In genomic region chr15:49060710-49061483, GRCh38 we compare ENCODE assay signal across 18 cellular contexts. TPM values are rescaled to one million over a fixed set of nuclear protein-coding genes. Genes with fewer than 3 reads are reported as not detected.
A peak's percentile ranks its signal among the peaks of the same experiment; 100 is the strongest.
DNase-seq lines count a peak whose midpoint lies in the region; ATAC-seq and TF ChIP-seq lines count a peak whose summit lies in the region.
"Had no signal": no experiment of that assay in that cellular context is flagged by ENCODE, and none has a peak within 500 bp of the region (broad histone marks: within the 10 kb centered on the region; RNA-seq: fewer than 3 reads in every experiment).

No MANE protein-coding gene starts in this region.

- intact Hi-C loops in CD4-positive, alpha-beta memory T cell (cut with micrococcal nuclease), result no loop called here

- H3K27ac ChIP-seq in AG04450 (ENCODE audit: low read depth, low read length), result peak overlapping the region; percentile 48
- no peak overlapping the region for H3K27ac ChIP-seq in CD4-positive, alpha-beta memory T cell (ENCODE audit: low read depth, low read length)
- no peak overlapping the region for H3K27ac ChIP-seq in smooth muscle cell (ENCODE audit: low read depth)
- H3K27ac ChIP-seq: Peyer's patch, skin epidermis had no signal

- H3K36me3 Mint-ChIP-seq in CD4-positive, alpha-beta memory T cell, result no peaks in the 10 kb centered on the region
- no peaks in the 10 kb centered on the region for H3K36me3 Mint-ChIP-seq in activated CD8-positive, alpha-beta memory T cell treated with anti-CD3 and anti-CD28 coated beads, Interleukin-2, amount 10 ng/mL, durations not matched to agents 7 days and 5 days
- H3K36me3 Mint-ChIP-seq: activated naive CD8-positive, alpha-beta T cell treated with anti-CD3 and anti-CD28 coated beads, Interleukin-2, amount 10 ng/mL, durations not matched to agents 7 days and 5 days; stimulated activated naive B cell treated with anti-CD40 and anti-IgM and Interleukin-4, amounts not matched to agents 10 μg/mL and 1 μg/mL and 100 μg/mL, for 72 hours had no signal

- no peak overlapping the region for H3K4me2 ChIP-seq in smooth muscle cell

- H3K4me1 Mint-ChIP-seq in CD4-positive, alpha-beta memory T cell, result peaks cover 2 to 14% (median 9%) of the 10 kb centered on the region in 4 donors
- H3K4me1 Mint-ChIP-seq in activated CD8-positive, alpha-beta memory T cell treated with anti-CD3 and anti-CD28 coated beads, Interleukin-2, amount 10 ng/mL, durations not matched to agents 7 days and 5 days, result no peaks in the 10 kb centered on the region
- H3K4me1 Mint-ChIP-seq: stimulated activated naive B cell treated with anti-CD40 and anti-IgM and Interleukin-4, amounts not matched to agents 10 μg/mL and 1 μg/mL and 100 μg/mL, for 72 hours had no signal

- no peaks in the 10 kb centered on the region for H3K79me2 ChIP-seq in smooth muscle cell (ENCODE audit: low read depth)

- ATAC-seq in SK-N-SH treated with all-trans-retinoic acid at 6 μM for 48 hours, result peak; percentile 78
- no peak for ATAC-seq in activated CD8-positive, alpha-beta memory T cell treated with anti-CD3 and anti-CD28 coated beads, Interleukin-2, amount 10 ng/mL, durations not matched to agents 7 days and 5 days
- ATAC-seq: stimulated activated naive B cell treated with anti-CD40 and anti-IgM and Interleukin-4, amounts not matched to agents 10 μg/mL and 1 μg/mL and 100 μg/mL, for 72 hours had no signal

- no peaks in the 10 kb centered on the region for H3K36me3 ChIP-seq in CD4-positive, alpha-beta memory T cell (ENCODE audit: insufficient read depth, low read length)
- no peaks in the 10 kb centered on the region for H3K36me3 ChIP-seq in smooth muscle cell (ENCODE audit: low read depth)
- H3K36me3 ChIP-seq: HAP-1, Peyer's patch had no signal

- POLR2A ChIA-PET in AG04450 (lab: Yijun Ruan, JAX), result interaction anchor here (0.6 to 1.6 kb wide), 4 partner anchors 15 to 643 kb away, joined by 3 to 8 read pairs (median 5); partner anchors contain the start of gene SECISBP2L
- POLR2A ChIA-PET in CD4-positive, alpha-beta memory T cell (lab: Charles Lee; ENCODE audit: partially characterized antibody), result interaction anchor here (1.0 to 1.7 kb wide), 2 partner anchors 14 to 85 kb away, joined by 3 to 8 read pairs; partner anchors contain the start of gene SECISBP2L

- H2AFZ ChIP-seq in smooth muscle cell (ENCODE audit: low read depth), result no peak overlapping the region

- H3K9me3 ChIP-seq in AG04450 (ENCODE audit: control insufficient read depth, insufficient read depth, low read length) (no peaks in the 10 kb centered on the region), smooth muscle cell (replicated peaks; ENCODE audit: low read depth) (no peaks in the 10 kb centered on the region)
- no peaks in the 10 kb centered on the region for H3K9me3 ChIP-seq in CD4-positive, alpha-beta memory T cell (ENCODE audit: control insufficient read depth in 1 of 2, low read length in 2 of 2)
- H3K9me3 ChIP-seq: HAP-1, Peyer's patch had no signal

- H3K27ac Mint-ChIP-seq in CD4-positive, alpha-beta memory T cell, result peak overlapping the region in 6 of 7 donors; percentile 30 to 80 (median 56)
- no peak overlapping the region for H3K27ac Mint-ChIP-seq in activated CD8-positive, alpha-beta memory T cell treated with anti-CD3 and anti-CD28 coated beads, Interleukin-2, amount 10 ng/mL, durations not matched to agents 7 days and 5 days
- H3K27ac Mint-ChIP-seq: activated naive CD8-positive, alpha-beta T cell treated with anti-CD3 and anti-CD28 coated beads, Interleukin-2, amount 10 ng/mL, durations not matched to agents 7 days and 5 days; stimulated activated naive B cell treated with anti-CD40 and anti-IgM and Interleukin-4, amounts not matched to agents 10 μg/mL and 1 μg/mL and 100 μg/mL, for 72 hours had no signal

- H3K9ac ChIP-seq in smooth muscle cell (ENCODE audit: low read depth), result no peak overlapping the region

- TF ChIP-seq CTCF in AG04450 (IDR thresholded peaks at IDR 0.05; ENCODE audit: low read depth, low read length), result 0 out of 2 replicates have a peak, but pooled peaks have one; percentile 18
- TF ChIP-seq CTCF in fibroblast of pulmonary artery (IDR thresholded peaks at IDR 0.05; ENCODE audit: low read length, missing control alignments), result no peak
- TF ChIP-seq CTCF in smooth muscle cell (IDR thresholded peaks at IDR 0.05; ENCODE audit: borderline replicate concordance, insufficient read depth, poor library complexity, severe bottlenecking), result no peak

- H3K27me3 ChIP-seq in AG04450 (ENCODE audit: control insufficient read depth, insufficient read depth, low read length) (no peaks in the 10 kb centered on the region), smooth muscle cell (ENCODE audit: low read depth) (no peaks in the 10 kb centered on the region)
- no peaks in the 10 kb centered on the region for H3K27me3 ChIP-seq in CD4-positive, alpha-beta memory T cell (ENCODE audit: insufficient read depth, low read length)
- H3K27me3 ChIP-seq: Peyer's patch had no signal

- peaks cover 14% of the 10 kb centered on the region for H3K4me1 ChIP-seq in CD4-positive, alpha-beta memory T cell (ENCODE audit: insufficient read depth, low read length)
- no peaks in the 10 kb centered on the region for H3K4me1 ChIP-seq in smooth muscle cell (ENCODE audit: low read depth)
- H3K4me1 ChIP-seq: HAP-1, Peyer's patch had no signal

- H3F3A ChIP-seq in smooth muscle cell (ENCODE audit: low read depth), result no peaks in the 10 kb centered on the region

- CTCF ChIA-PET in AG04450 (lab: Charles Lee), result interaction anchor here (0.8 to 1.7 kb wide), 5 partner anchors 9 to 86 kb away, joined by 3 to 5 read pairs (median 4); no protein-coding TSS in a partner anchor
- CTCF ChIA-PET in CD4-positive, alpha-beta memory T cell (lab: Charles Lee; ENCODE audit: partially characterized antibody), result interaction anchor here (0.7 to 2.1 kb wide), 3 partner anchors 10 to 241 kb away, joined by 3 to 6 read pairs (median 4); no protein-coding TSS in a partner anchor
- CTCF ChIA-PET in activated CD8-positive, alpha-beta memory T cell treated with anti-CD3 and anti-CD28 coated beads, Interleukin-2, amount 10 ng/mL, durations not matched to agents 7 days and 5 days (lab: Charles Lee), result no interaction called here

- H3K4me3 ChIP-seq in AG04450 (ENCODE audit: low read depth, low read length), result no peak overlapping the region
- H3K4me3 ChIP-seq in CD4-positive, alpha-beta memory T cell (ENCODE audit: low read length in 2 of 2), result no peak overlapping the region
- H3K4me3 ChIP-seq in fibroblast of pulmonary artery (replicated peaks; ENCODE audit: low read depth, low read length), result no peak overlapping the region
- H3K4me3 ChIP-seq in smooth muscle cell, result no peak overlapping the region
- H3K4me3 ChIP-seq: HAP-1, Peyer's patch, skin epidermis had no signal

- WGBS in smooth muscle cell (ENCODE audit: low lambda C conversion rate), result 79% methylated on average over 4 of the region's 4 CpGs

- no peaks in the 10 kb centered on the region for H3K9me3 Mint-ChIP-seq in CD4-positive, alpha-beta memory T cell
- no peaks in the 10 kb centered on the region for H3K9me3 Mint-ChIP-seq in activated CD8-positive, alpha-beta memory T cell treated with anti-CD3 and anti-CD28 coated beads, Interleukin-2, amount 10 ng/mL, durations not matched to agents 7 days and 5 days (ENCODE audit: low read depth)
- H3K9me3 Mint-ChIP-seq: activated naive CD8-positive, alpha-beta T cell treated with anti-CD3 and anti-CD28 coated beads, Interleukin-2, amount 10 ng/mL, durations not matched to agents 7 days and 5 days; stimulated activated naive B cell treated with anti-CD40 and anti-IgM and Interleukin-4, amounts not matched to agents 10 μg/mL and 1 μg/mL and 100 μg/mL, for 72 hours had no signal

- H3K27me3 Mint-ChIP-seq in CD4-positive, alpha-beta memory T cell, result no peaks in the 10 kb centered on the region
- H3K27me3 Mint-ChIP-seq in activated CD8-positive, alpha-beta memory T cell treated with anti-CD3 and anti-CD28 coated beads, Interleukin-2, amount 10 ng/mL, durations not matched to agents 7 days and 5 days, result no peaks in the 10 kb centered on the region
- H3K27me3 Mint-ChIP-seq: activated naive CD8-positive, alpha-beta T cell treated with anti-CD3 and anti-CD28 coated beads, Interleukin-2, amount 10 ng/mL, durations not matched to agents 7 days and 5 days; stimulated activated naive B cell treated with anti-CD40 and anti-IgM and Interleukin-4, amounts not matched to agents 10 μg/mL and 1 μg/mL and 100 μg/mL, for 72 hours had no signal

- DNase-seq in AG04450 (ENCODE audit: low read depth, low spot score) (peak; percentile 33), fibroblast of pulmonary artery (ENCODE audit: low read depth) (peak; percentile 56), smooth muscle cell (lab: John Stamatoyannopoulos, UW; ENCODE audit: unreplicated experiment) (no peak), kidney glomerular epithelial cell (lab: John Stamatoyannopoulos, UW) (no peak)
- DNase-seq in CD4-positive, alpha-beta memory T cell, result no peak
- no peak for DNase-seq in stimulated activated CD4-positive, alpha-beta T cell treated with anti-CD3 and anti-CD28 coated beads, Interleukin-4, amount 100 ng/mL, for 4 hours
- DNase-seq in activated CD8-positive, alpha-beta memory T cell treated with anti-CD3 and anti-CD28 coated beads, Interleukin-2, amount 10 ng/mL, durations not matched to agents 7 days and 5 days, result no peak
- DNase-seq: activated naive CD8-positive, alpha-beta T cell treated with anti-CD3 and anti-CD28 coated beads, Interleukin-2, amount 10 ng/mL, durations not matched to agents 7 days and 5 days; DMS53; Kasumi-1; NCI-H187 treated with DMSO at 0.1 percent for 48 hours; NCI-H524; occipital lobe; Peyer's patch; stimulated activated naive B cell treated with anti-CD40 and anti-IgM and Interleukin-4, amounts not matched to agents 10 μg/mL and 1 μg/mL and 100 μg/mL, for 72 hours had no signal

- H3K4me3 Mint-ChIP-seq in CD4-positive, alpha-beta memory T cell, result peak overlapping the region in 5 of 8 donors; percentile 6 to 47 (median 44)
- H3K4me3 Mint-ChIP-seq in activated CD8-positive, alpha-beta memory T cell treated with anti-CD3 and anti-CD28 coated beads, Interleukin-2, amount 10 ng/mL, durations not matched to agents 7 days and 5 days, result no peak overlapping the region
- H3K4me3 Mint-ChIP-seq: activated naive CD8-positive, alpha-beta T cell treated with anti-CD3 and anti-CD28 coated beads, Interleukin-2, amount 10 ng/mL, durations not matched to agents 7 days and 5 days; stimulated activated naive B cell treated with anti-CD40 and anti-IgM and Interleukin-4, amounts not matched to agents 10 μg/mL and 1 μg/mL and 100 μg/mL, for 72 hours had no signal

- no peaks in the 10 kb centered on the region for H4K20me1 ChIP-seq in smooth muscle cell (ENCODE audit: low read depth)

TF ChIP-seq in SK-N-SH treated with all-trans-retinoic acid at 6 μM for 48 hours, 23 proteins besides CTCF, POLR2A, EP300 and RAD21 (continues in another document):
- TF ChIP-seq GLIS3 (CRISPR knock-in tag; IDR thresholded peaks at IDR 0.05) (no peak), PPARA (CRISPR knock-in tag; IDR thresholded peaks at IDR 0.05; ENCODE audit: borderline replicate concordance) (no peak)

RNA-seq across cellular contexts. Expression of gene SECISBP2L, which starts 14.7 kb away (rescaled TPM):
- polyA plus RNA-seq in AG04450 (2011; rRNA removed), result 41.3 and 42.7 TPM in 2 replicates
- 69.4 and 83.8 TPM in 2 replicates for polyA minus RNA-seq in AG04450 (2011; rRNA and poly(A)+ RNA removed)
- 10 to 100 TPM; 64.3 to 72.9 TPM for total RNA-seq in CD4-positive, alpha-beta memory T cell
- polyA plus RNA-seq in CD4-positive, alpha-beta memory T cell, result 10 to 100 TPM in 1 of 2 donors, 1 to 10 TPM in 1; 9.1 to 22.3 TPM
- total RNA-seq in activated CD8-positive, alpha-beta memory T cell treated with anti-CD3 and anti-CD28 coated beads, Interleukin-2, amount 10 ng/mL, durations not matched to agents 7 days and 5 days, result 10 to 100 TPM; 29.3 to 32.3 TPM
- total RNA-seq in smooth muscle cell, result 24.0 and 38.9 TPM in 2 replicates
- 12.2 and 13.7 TPM in 2 replicates for polyA plus RNA-seq in smooth muscle cell

Comparison
In these comparisons a context has a peak if more than half of its experiments do, and no peak if none do; other contexts are left out.
1. DNase-seq: peak in AG04450 (single experiment) and fibroblast of pulmonary artery (single experiment); none in CD4-positive, alpha-beta memory T cell (0 of 5), stimulated activated CD4-positive, alpha-beta T cell treated with anti-CD3 and anti-CD28 coated beads, Interleukin-4, amount 100 ng/mL, for 4 hours (0 of 2), activated CD8-positive, alpha-beta memory T cell treated with anti-CD3 and anti-CD28 coated beads, Interleukin-2, amount 10 ng/mL, durations not matched to agents 7 days and 5 days (single experiment), smooth muscle cell (single experiment) and kidney glomerular epithelial cell (single experiment).